ENCODE assay signal across 8 cellular contexts in genomic region chr3:93973160-93974126, GRCh38.
DNase-seq lines count a peak whose midpoint lies in the region; ATAC-seq and TF ChIP-seq lines count a peak whose summit lies in the region.

Gene PROS1 (minus strand): TSS chr3:93973896. CDS start chr3:93973749, 147 bp downstream.

- no peaks in the 10 kb centered on the region for H3K27me3 ChIP-seq in brain microvascular endothelial cell (replicated peaks)

- DNase-seq in GM12864 (ENCODE audit: low read depth) (no peak), NCI-H1092 (lab: John Stamatoyannopoulos, UW) (peak; percentile 10), T-helper 9 cell (peak; percentile 7), brain microvascular endothelial cell (peak; percentile 58), iPS DF 19.7 (ENCODE audit: low read depth, low spot score) (peak; percentile 50), putamen (ENCODE audit: low spot score) (peak; percentile 63), NCI-H2107 treated with DMSO at 0.1 percent for 48 hours (lab: John Stamatoyannopoulos, UW; ENCODE audit: unreplicated experiment) (no peak)

- peak within 1 kb of the TSS; percentile 35 for H3K27ac ChIP-seq in brain microvascular endothelial cell

- TF ChIP-seq CTCF in GM12864 (IDR thresholded peaks at IDR 0.05; ENCODE audit: low read depth, low read length, missing control alignments): no peak
- no peak for TF ChIP-seq CTCF in brain microvascular endothelial cell (IDR thresholded peaks at IDR 0.05; ENCODE audit: low read depth, low read length, missing control alignments)

- no peaks in the 10 kb centered on the region for H3K36me3 ChIP-seq in brain microvascular endothelial cell (replicated peaks)

- ATAC-seq in HG02642 (IDR thresholded peaks at IDR 0.05; ENCODE audit: poor library complexity, unreplicated experiment): peak; percentile 92

- H3K4me3 ChIP-seq in GM12864 (ENCODE audit: low read depth, low read length): peak within 1 kb of the TSS; percentile 39
- H3K4me3 ChIP-seq in brain microvascular endothelial cell (ENCODE audit: low read depth, low read length): peak within 1 kb of the TSS; percentile 64

- in situ Hi-C loops in brain microvascular endothelial cell (cut with HindIII; ENCODE audit: low pct_ligation_motif_present, low sequenced_read_pairs): no loop called here

Comparison
In these comparisons a context has a peak if more than half of its experiments do, and no peak if none do; other contexts are left out.
1. DNase-seq: peak in NCI-H1092 (single experiment), T-helper 9 cell (single experiment), brain microvascular endothelial cell (single experiment), iPS DF 19.7 (single experiment) and putamen (single experiment); none in GM12864 (single experiment) and NCI-H2107 treated with DMSO at 0.1 percent for 48 hours (single experiment).